1 cellular context compared by ENCODE assay signal in the genomic region with DNA sequence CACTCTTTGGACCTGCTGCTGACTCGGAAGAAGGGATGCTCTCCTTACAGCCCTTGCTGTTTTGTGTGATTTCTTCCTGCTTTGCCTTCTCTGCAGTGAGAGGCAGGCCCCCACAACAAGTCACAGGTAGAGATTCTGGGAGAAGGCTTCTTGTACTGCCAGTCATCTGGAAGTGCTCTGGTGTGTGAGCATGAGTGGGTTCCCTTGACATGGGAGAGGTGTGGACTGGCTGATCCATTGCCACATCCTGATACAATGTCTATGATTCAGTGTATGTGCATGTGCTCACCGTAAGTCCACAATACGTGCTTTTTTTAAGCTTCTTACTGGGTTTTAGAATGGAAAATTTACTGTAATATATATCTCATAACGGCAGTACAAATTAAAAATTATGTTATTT.
A peak's percentile ranks its signal among the peaks of the same experiment; 100 is the strongest.
TF ChIP-seq lines count a peak whose summit lies in the region.

No MANE protein-coding gene starts in this region.

TF ChIP-seq in IMR-90, 13 proteins besides CTCF, POLR2A, EP300 and RAD21:
- TF ChIP-seq MAZ (IDR thresholded peaks at IDR 0.05; ENCODE audit: borderline replicate concordance, low read depth, low read length) (no peak), CEBPB (IDR thresholded peaks at IDR 0.05; ENCODE audit: low read depth, low read length) (0 out of 2 replicates have a peak, but pooled peaks have one; percentile 1)
